ENCODE assay signal across 1 cellular context in genomic region chr11:94780432-94780831, GRCh38.
TF ChIP-seq lines count a peak whose summit lies in the region.

No MANE protein-coding gene starts in this region.

TF ChIP-seq in endothelial cell of umbilical vein, 7 proteins besides CTCF, POLR2A, EP300 and RAD21:
- TF ChIP-seq MYC (IDR thresholded peaks at IDR 0.05; ENCODE audit: low read depth, low read length), result no peak
- no peak for TF ChIP-seq EZH2 (IDR thresholded peaks at IDR 0.05; ENCODE audit: borderline replicate concordance, low read depth, low read length, severe bottlenecking)
- peak; percentile 32 for TF ChIP-seq GATA2 (IDR thresholded peaks at IDR 0.05; ENCODE audit: insufficient read depth, insufficient read length, low read depth, low read length)
- no peak for TF ChIP-seq JUN (IDR thresholded peaks at IDR 0.05; ENCODE audit: borderline replicate concordance, insufficient read depth, insufficient read length, low read depth)
